9 cellular contexts compared by ENCODE assay signal in genomic region chr16:3022208-3022696, GRCh38. TPM values are rescaled to one million over a fixed set of nuclear protein-coding genes. Genes with fewer than 3 reads are reported as not detected.
DNase-seq lines count a peak whose midpoint lies in the region; ATAC-seq and TF ChIP-seq lines count a peak whose summit lies in the region.
"Had no signal": no experiment of that assay in that cellular context is flagged by ENCODE, and none has a peak within 500 bp of the region (broad histone marks: within the 10 kb centered on the region; RNA-seq: fewer than 3 reads in every experiment).

No MANE protein-coding gene starts in this region.

- TF ChIP-seq CTCF in PC-9 (conservative IDR thresholded peaks at IDR 0.05) (no peak), esophagus squamous epithelium (IDR thresholded peaks at IDR 0.05) (no peak), nephron progenitor cell (IDR thresholded peaks at IDR 0.05) (no peak)

- H2AFZ ChIP-seq in PC-9, result no peak overlapping the region

- no peak for TF ChIP-seq POLR2A in esophagus squamous epithelium (IDR thresholded peaks at IDR 0.05)

- H3K27ac ChIP-seq in PC-9 (peak overlapping the region; percentile 97), esophagus squamous epithelium (peak overlapping the region; percentile 92 to 98 (median 96))

- peaks cover 44% of the 10 kb centered on the region for H3F3A ChIP-seq in PC-9 (ENCODE audit: insufficient read depth, low read depth)

- H3K4me1 ChIP-seq in PC-9 (replicated peaks; ENCODE audit: insufficient read depth), result peaks cover 8% of the 10 kb centered on the region
- H3K4me1 ChIP-seq in esophagus squamous epithelium, result peaks cover 41 to 77% (median 45%) of the 10 kb centered on the region in 3 donors

- H3K9me2 ChIP-seq in PC-9 (ENCODE audit: insufficient read depth), result no peaks in the 10 kb centered on the region

- peak overlapping the region; percentile 76 for H3K4me3 ChIP-seq in PC-9
- H3K4me3 ChIP-seq in esophagus squamous epithelium, result peak overlapping the region in 3 of 4 donors; percentile 67 to 79 (median 79)

- peaks cover 4% of the 10 kb centered on the region for H3K27me3 Mint-ChIP-seq in nephron progenitor cell (ENCODE audit: low read depth, poor library complexity)
- peaks cover under 1 to 16% of the 10 kb centered on the region in 2 donors for H3K27me3 Mint-ChIP-seq in stimulated activated naive B cell treated with anti-CD40 and anti-IgM and Interleukin-4, amounts not matched to agents 10 μg/mL and 1 μg/mL and 100 μg/mL, for 72 hours

- H3K27me3 ChIP-seq in PC-9 (ENCODE audit: insufficient read depth, low read depth), result no peaks in the 10 kb centered on the region
- peaks cover 0 to 23% (median 4%) of the 10 kb centered on the region in 4 donors for H3K27me3 ChIP-seq in esophagus squamous epithelium

- H3K4me1 Mint-ChIP-seq in nephron progenitor cell, result peaks cover 49% of the 10 kb centered on the region
- peaks cover 41 to 80% of the 10 kb centered on the region in 2 donors for H3K4me1 Mint-ChIP-seq in stimulated activated naive B cell treated with anti-CD40 and anti-IgM and Interleukin-4, amounts not matched to agents 10 μg/mL and 1 μg/mL and 100 μg/mL, for 72 hours

- peak overlapping the region; percentile 100 for H3K4me2 ChIP-seq in PC-9

- H3K36me3 Mint-ChIP-seq in nephron progenitor cell (ENCODE audit: low read depth), result peaks cover 18% of the 10 kb centered on the region
- peaks cover 16 to 20% of the 10 kb centered on the region in 2 donors for H3K36me3 Mint-ChIP-seq in stimulated activated naive B cell treated with anti-CD40 and anti-IgM and Interleukin-4, amounts not matched to agents 10 μg/mL and 1 μg/mL and 100 μg/mL, for 72 hours

- DNase-seq in GM04503 (ENCODE audit: low read depth) (peak; percentile 80), PC-9 (peak; percentile 89 to 95), esophagus squamous epithelium (lab: John Stamatoyannopoulos, UW) (no peak), nephron progenitor cell (peak; percentile 67), left lobe of liver (ENCODE audit: low spot score) (no peak)
- peak; percentile 70 to 80 for DNase-seq in activated T-helper 1 cell treated with anti-CD3 and anti-CD28 coated beads, Interleukin-2, amount 50 U/mL, for 16 hours (ENCODE audit: low read depth in 1 of 2, low spot score in 1 of 2)
- DNase-seq in stimulated activated naive B cell treated with anti-CD40 and anti-IgM and Interleukin-4, amounts not matched to agents 10 μg/mL and 1 μg/mL and 100 μg/mL, for 72 hours, result peak; percentile 63

- POLR2A ChIA-PET in PC-9 (lab: Charles Lee; ENCODE audit: unreplicated experiment), result interaction anchor here (0.6 to 5.1 kb wide), 9 partner anchors 9 to 1549 kb away, joined by 3 to 87 read pairs (median 9); partner anchors contain the start of genes CLDN9, KREMEN2, ZNF213 and ZSCAN10

- peaks cover 28% of the 10 kb centered on the region for H3K79me2 ChIP-seq in PC-9 (ENCODE audit: low read depth)

- intact Hi-C loops in PC-9 (cut with micrococcal nuclease; ENCODE audit: unreplicated experiment) (loop anchor here (2.0 kb wide), 1 partner anchor 41 kb away; the partner anchor contains the start of gene PKMYT1), esophagus squamous epithelium (cut with DNase I) (no loop called here)

- H3K27ac Mint-ChIP-seq in nephron progenitor cell, result peak overlapping the region; percentile 94
- H3K27ac Mint-ChIP-seq in stimulated activated naive B cell treated with anti-CD40 and anti-IgM and Interleukin-4, amounts not matched to agents 10 μg/mL and 1 μg/mL and 100 μg/mL, for 72 hours, result peak overlapping the region; percentile 96

- CTCF ChIA-PET in PC-9 (lab: Charles Lee), result interaction anchor here (0.6 kb wide), 1 partner anchor 12 kb away, joined by 3 read pairs; no protein-coding TSS in a partner anchor

- H3K4me3 Mint-ChIP-seq in nephron progenitor cell, result peak overlapping the region; percentile 87
- H3K4me3 Mint-ChIP-seq in stimulated activated naive B cell treated with anti-CD40 and anti-IgM and Interleukin-4, amounts not matched to agents 10 μg/mL and 1 μg/mL and 100 μg/mL, for 72 hours, result peak overlapping the region; percentile 77 to 81

- 12 to 16% methylated on average over 6 to 8 of the region's 8 CpGs for WGBS in esophagus squamous epithelium, 2 donors

- H3K36me3 ChIP-seq in PC-9 (ENCODE audit: low read depth) (peaks cover 11% of the 10 kb centered on the region), esophagus squamous epithelium (peaks cover 4 to 21% (median 7%) of the 10 kb centered on the region in 3 donors)

- no peaks in the 10 kb centered on the region for H3K9me3 Mint-ChIP-seq in nephron progenitor cell
- H3K9me3 Mint-ChIP-seq in stimulated activated naive B cell treated with anti-CD40 and anti-IgM and Interleukin-4, amounts not matched to agents 10 μg/mL and 1 μg/mL and 100 μg/mL, for 72 hours, result no peaks in the 10 kb centered on the region

- H4K20me1 ChIP-seq in PC-9 (ENCODE audit: insufficient read depth), result peaks cover 10% of the 10 kb centered on the region

- ATAC-seq in stimulated activated naive B cell treated with anti-CD40 and anti-IgM and Interleukin-4, amounts not matched to agents 10 μg/mL and 1 μg/mL and 100 μg/mL, for 72 hours (replicated peaks), result peak; percentile 22 to 37
- ATAC-seq in HG02840 (IDR thresholded peaks at IDR 0.05; ENCODE audit: low FRiP score, unreplicated experiment), result no peak
- no peak for ATAC-seq in left lobe of liver

- H3K9me3 ChIP-seq in PC-9 (ENCODE audit: insufficient read depth, low read depth), result no peaks in the 10 kb centered on the region
- no peaks in the 10 kb centered on the region for H3K9me3 ChIP-seq in esophagus squamous epithelium

- BruUV-seq in PC-9 (replicated peaks; lab: Mats Ljungman, UMichigan), result no TSS peak

RNA-seq across cellular contexts. Expression of gene HCFC1R1, which starts 1.5 kb away (rescaled TPM):
- total RNA-seq in PC-9 (2021) (118 and 186 TPM in 2 replicates), esophagus squamous epithelium (10 to 100 TPM; 17.9 to 32.4 (median 18.4) TPM), left lobe of liver (11.2 TPM)

RNA-seq across cellular contexts. Expression of gene THOC6, which starts 1.6 kb away (rescaled TPM):
- total RNA-seq in PC-9 (2021), result 69.9 and 109 TPM in 2 replicates
- total RNA-seq in esophagus squamous epithelium, result 10 to 100 TPM; 17.4 to 27.9 (median 25.8) TPM
- 9.6 TPM for total RNA-seq in left lobe of liver

RNA-seq across cellular contexts. Expression of gene TNFRSF12A, which starts 2.1 kb away (rescaled TPM):
- total RNA-seq in PC-9 (2021) (226 and 242 TPM in 2 replicates), esophagus squamous epithelium (10 to 100 TPM; 15.3 to 46.0 (median 28.6) TPM), left lobe of liver (4.3 TPM)

RNA-seq across cellular contexts. Expression of gene CLDN6, which starts 4.3 kb away (rescaled TPM):
- total RNA-seq in PC-9 (2021), result 0.26 and 0.38 TPM in 2 replicates
- not detected for total RNA-seq in esophagus squamous epithelium
- total RNA-seq in left lobe of liver, result 0.96 TPM
- total RNA-seq: subcutaneous adipose tissue had no signal

RNA-seq across cellular contexts. Expression of gene CLDN9, which starts 9.5 kb away (rescaled TPM):
- total RNA-seq in PC-9 (2021), result 14.3 and 16.4 TPM in 2 replicates
- total RNA-seq in esophagus squamous epithelium, result not detected
- total RNA-seq in left lobe of liver, result 1.5 TPM

Comparison
In these comparisons a context has a peak if more than half of its experiments do, and no peak if none do; other contexts are left out.
1. DNase-seq: peak in GM04503 (single experiment), PC-9 (2 of 2), activated T-helper 1 cell treated with anti-CD3 and anti-CD28 coated beads, Interleukin-2, amount 50 U/mL, for 16 hours (2 of 2), nephron progenitor cell (single experiment) and stimulated activated naive B cell treated with anti-CD40 and anti-IgM and Interleukin-4, amounts not matched to agents 10 μg/mL and 1 μg/mL and 100 μg/mL, for 72 hours (single experiment); none in esophagus squamous epithelium (single experiment) and left lobe of liver (single experiment).
2. ATAC-seq: peak in stimulated activated naive B cell treated with anti-CD40 and anti-IgM and Interleukin-4, amounts not matched to agents 10 μg/mL and 1 μg/mL and 100 μg/mL, for 72 hours (2 of 2); none in HG02840 (single experiment) and left lobe of liver (single experiment).